ENCODE assay signal across 23 cellular contexts in the genomic region with DNA sequence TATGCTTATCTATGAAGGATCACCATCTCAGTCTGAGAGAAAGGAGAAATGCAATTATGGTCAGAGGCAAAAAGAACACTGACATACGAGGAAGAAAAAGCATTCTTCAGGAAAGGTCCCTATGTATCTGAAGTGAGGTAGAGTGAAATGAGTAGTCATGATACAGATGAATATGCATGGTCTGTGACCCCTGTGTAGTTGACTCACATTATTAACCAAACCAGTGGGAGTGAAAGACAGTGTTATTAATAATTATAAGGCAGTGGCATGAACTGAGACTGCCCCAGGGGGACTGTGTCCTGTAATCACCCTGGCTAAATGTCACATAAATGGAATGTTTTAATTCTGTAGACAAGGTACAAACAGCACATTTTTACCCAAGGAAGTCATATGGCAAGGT.
A peak's percentile ranks its signal among the peaks of the same experiment; 100 is the strongest.
DNase-seq lines count a peak whose midpoint lies in the region; ATAC-seq, FAIRE-seq and TF ChIP-seq lines count a peak whose summit lies in the region.
"Had no signal": no experiment of that assay in that cellular context is flagged by ENCODE, and none has a peak within 500 bp of the region (broad histone marks: within the 10 kb centered on the region; RNA-seq: fewer than 3 reads in every experiment).

No MANE protein-coding gene starts in this region.

- ATAC-seq in GM18505 (IDR thresholded peaks at IDR 0.05; ENCODE audit: unreplicated experiment): peak; percentile 47
- peak; percentile 63 for ATAC-seq in GM21447 (IDR thresholded peaks at IDR 0.05; ENCODE audit: unreplicated experiment)
- ATAC-seq in HG02981 (IDR thresholded peaks at IDR 0.05; ENCODE audit: unreplicated experiment): peak; percentile 48
- peak; percentile 54 for ATAC-seq in HG03575 (IDR thresholded peaks at IDR 0.05; ENCODE audit: extremely low read depth, insufficient number of reproducible peaks, low FRiP score, unreplicated experiment)
- no peak for ATAC-seq in GM19324 (IDR thresholded peaks at IDR 0.05; ENCODE audit: low FRiP score, unreplicated experiment)
- ATAC-seq: activated CD4-positive, alpha-beta T cell treated with anti-CD3 and anti-CD28 coated beads for 36 hours; gastrocnemius medialis had no signal

- DNase-seq in occipital lobe (lab: John Stamatoyannopoulos, UW) (no peak), H54 (ENCODE audit: insufficient read length, low spot score) (no peak), Kasumi-1 (lab: John Stamatoyannopoulos, UW) (no peak)
- DNase-seq: 8988T; activated CD4-positive, alpha-beta T cell treated with anti-CD3 and anti-CD28 coated beads for 36 hours; COR-L47; DND-41; effector memory CD4-positive, alpha-beta T cell; gastrocnemius medialis; IMR-90; MG63; NCI-H146; NCI-H82; Right ventricle myocardium superior; small intestine; stimulated activated CD4-positive, alpha-beta T cell treated with anti-CD3 and anti-CD28 coated beads, Interleukin-4, amount 100 ng/mL, for 24 hours; upper lobe of left lung had no signal

- TF ChIP-seq POLR2A in GM18505 (IDR thresholded peaks at IDR 0.05; ENCODE audit: borderline replicate concordance, extremely low read depth, insufficient read depth, insufficient read length): no peak
- TF ChIP-seq POLR2A in H54 (IDR thresholded peaks at IDR 0.05; ENCODE audit: low read depth, low read length): no peak

- FAIRE-seq in H54 (lab: Jason Lieb, UNC): no peak
- FAIRE-seq: keratinocyte, small intestine had no signal
